Comparison of ENCODE assay signal across 8 cellular contexts in genomic region chr17:35051183-35051578, GRCh38. TPM values are rescaled to one million over a fixed set of nuclear protein-coding genes. Genes with fewer than 3 reads are reported as not detected.
DNase-seq lines count a peak whose midpoint lies in the region; ATAC-seq, FAIRE-seq and TF ChIP-seq lines count a peak whose summit lies in the region.

No MANE protein-coding gene starts in this region.

- POLR2A ChIA-PET in MCF 10A (lab: Yijun Ruan, JAX) = interaction anchor here (1.0 kb wide), 1 partner anchor 193 kb away, joined by 3 read pairs; no protein-coding TSS in a partner anchor
- POLR2A ChIA-PET in PC-3 (lab: Charles Lee; ENCODE audit: unreplicated experiment) = no interaction called here

- H3K27ac ChIP-seq in breast epithelium (peak overlapping the region; percentile 57 to 74), layer of hippocampus (ENCODE audit: low read depth, low read length) (peak overlapping the region; percentile 64), PC-3 (ENCODE audit: low read length) (no peak overlapping the region)

- H3K4me2 ChIP-seq in PC-3 (ENCODE audit: low read length) = no peak overlapping the region

- no peaks in the 10 kb centered on the region for H3K9me2 ChIP-seq in PC-3 (replicated peaks; ENCODE audit: low read length)

- H3K79me2 ChIP-seq in PC-3 (ENCODE audit: low read length) = peaks cover 87% of the 10 kb centered on the region

- H3K27me3 Mint-ChIP-seq in MCF 10A (ENCODE audit: insufficient read depth, unreplicated experiment) = no peaks in the 10 kb centered on the region

- no peak for TF ChIP-seq POLR2A in breast epithelium (IDR thresholded peaks at IDR 0.05)

- H3K27me3 ChIP-seq in breast epithelium = no peaks in the 10 kb centered on the region
- H3K27me3 ChIP-seq in layer of hippocampus (ENCODE audit: control insufficient read depth, insufficient read depth, low read length) = no peaks in the 10 kb centered on the region
- H3K27me3 ChIP-seq in PC-3 (ENCODE audit: low read length) = no peaks in the 10 kb centered on the region

- TF ChIP-seq CTCF in breast epithelium (IDR thresholded peaks at IDR 0.05) = no peak
- no peak for TF ChIP-seq CTCF in MCF 10A (IDR thresholded peaks at IDR 0.05; ENCODE audit: unreplicated experiment)
- no peak for TF ChIP-seq CTCF in PC-3 (conservative IDR thresholded peaks at IDR 0.05; ENCODE audit: low read depth, low read length)
- no peak for TF ChIP-seq CTCF in D721Med (IDR thresholded peaks at IDR 0.05; ENCODE audit: insufficient read depth, missing control alignments)

- H3K4me1 Mint-ChIP-seq in MCF 10A (ENCODE audit: insufficient read depth, unreplicated experiment) = peaks cover 20% of the 10 kb centered on the region

- no peaks in the 10 kb centered on the region for H3K9me3 Mint-ChIP-seq in MCF 10A (ENCODE audit: unreplicated experiment)

- BruUV-seq in MCF 10A (replicated peaks; lab: Mats Ljungman, UMichigan) = no TSS peak
- no TSS peak for BruUV-seq in PC-3 (replicated peaks; lab: Mats Ljungman, UMichigan)

- FAIRE-seq in D721Med (lab: Jason Lieb, UNC) = no peak

- H3K4me1 ChIP-seq in breast epithelium = peaks cover 0 to 11% of the 10 kb centered on the region in 2 donors
- H3K4me1 ChIP-seq in PC-3 (ENCODE audit: insufficient read depth, low read length) = peaks cover 11% of the 10 kb centered on the region; the same call in 1 of the 2 replicates

- H4K20me1 ChIP-seq in PC-3 (ENCODE audit: low read length) = no peaks in the 10 kb centered on the region

- H3K36me3 ChIP-seq in breast epithelium (no peaks in the 10 kb centered on the region), PC-3 (ENCODE audit: low read depth, low read length) (no peaks in the 10 kb centered on the region)

- intact Hi-C loops in breast epithelium (cut with DNase I; ENCODE audit: low total_unique reads) (no loop called here), MCF 10A (cut with micrococcal nuclease) (no loop called here), PC-3 (cut with micrococcal nuclease) (no loop called here)

- no peak overlapping the region for H3K27ac Mint-ChIP-seq in MCF 10A (ENCODE audit: low read depth, unreplicated experiment)

- CTCF ChIA-PET in MCF 10A (lab: Yijun Ruan, JAX) (no interaction called here), PC-3 (lab: Charles Lee) (no interaction called here)

- ATAC-seq in HG03432 (IDR thresholded peaks at IDR 0.05; ENCODE audit: unreplicated experiment) (peak; percentile 49), GM21717 (IDR thresholded peaks at IDR 0.05; ENCODE audit: unreplicated experiment) (no peak), PC-3 (no peak)

- no peak overlapping the region for H3K9ac ChIP-seq in PC-3 (ENCODE audit: low read length)

- peaks cover 5% of the 10 kb centered on the region for H3F3A ChIP-seq in PC-3 (ENCODE audit: low read length, unreplicated experiment)

- no peak overlapping the region for H2AFZ ChIP-seq in PC-3 (ENCODE audit: low read length)

- DNase-seq in breast epithelium (ENCODE audit: low spot score in 2 of 2) = no peak
- no peak for DNase-seq in MCF 10A (ENCODE audit: unreplicated experiment)
- peak; percentile 18 for DNase-seq in activated T-helper 1 cell treated with Interleukin-2 at 50 U/mL for 16 hours (ENCODE audit: low read depth)
- DNase-seq in PC-3 = no peak
- DNase-seq in D721Med (ENCODE audit: insufficient read length, low spot score) = no peak

- H3K9me3 ChIP-seq in breast epithelium (no peaks in the 10 kb centered on the region), PC-3 (ENCODE audit: low read length) (no peaks in the 10 kb centered on the region)

- H3K36me3 Mint-ChIP-seq in MCF 10A (ENCODE audit: insufficient read depth, unreplicated experiment) = no peaks in the 10 kb centered on the region

- no peak overlapping the region for H3K4me3 Mint-ChIP-seq in MCF 10A (ENCODE audit: unreplicated experiment)

- no peak overlapping the region for H3K4me3 ChIP-seq in breast epithelium
- H3K4me3 ChIP-seq in PC-3 (ENCODE audit: low read length) = no peak overlapping the region

RNA-seq across cellular contexts. Expression of gene RFFL, which starts 12.3 kb away (rescaled TPM):
- 10 to 100 TPM; 13.8 to 27.5 (median 19.4) TPM for total RNA-seq in breast epithelium
- 22.0 and 22.6 TPM in 2 replicates for total RNA-seq in MCF 10A (2022)
- 37.7 and 46.4 TPM in 2 replicates for total RNA-seq in PC-3 (2014; rRNA removed)
